Comparison of ENCODE assay signal across 10 cellular contexts in genomic region chrX:53087378-53087777, GRCh38. TPM values are rescaled to one million over a fixed set of nuclear protein-coding genes. Genes with fewer than 3 reads are reported as not detected.
A peak's percentile ranks its signal among the peaks of the same experiment; 100 is the strongest.
DNase-seq lines count a peak whose midpoint lies in the region; ATAC-seq and TF ChIP-seq lines count a peak whose summit lies in the region.
"Had no signal": no experiment of that assay in that cellular context is flagged by ENCODE, and none has a peak within 500 bp of the region (broad histone marks: within the 10 kb centered on the region; RNA-seq: fewer than 3 reads in every experiment).

No MANE protein-coding gene starts in this region.

- H3K27me3 Mint-ChIP-seq in T-helper 1 cell treated with Interleukin-12 subunit alpha and Interleukin-12 subunit beta and Interleukin-4 antibody, amounts not matched to agents 30 μg/mL and 1 μg/mL, for 36 hours (ENCODE audit: low read depth) = no peaks in the 10 kb centered on the region

- no peaks in the 10 kb centered on the region for H3K9me3 ChIP-seq in SK-N-MC (ENCODE audit: low read depth, low read length)
- no peaks in the 10 kb centered on the region for H3K9me3 ChIP-seq in esophagus muscularis mucosa
- H3K9me3 ChIP-seq in stomach smooth muscle (ENCODE audit: control insufficient read depth in 2 of 2, low read length in 2 of 2) = no peaks in the 10 kb centered on the region

- H3K4me3 ChIP-seq in SK-N-MC = no peak overlapping the region
- peak overlapping the region; percentile 24 to 84 (median 54) for H3K4me3 ChIP-seq in esophagus muscularis mucosa
- H3K4me3 ChIP-seq in stomach smooth muscle (ENCODE audit: low read length in 2 of 2) = peak overlapping the region in 1 of 2 donors; percentile 44

- H3K4me1 ChIP-seq in esophagus muscularis mucosa = peaks cover 7 to 62% (median 43%) of the 10 kb centered on the region in 4 donors
- H3K4me1 ChIP-seq in stomach smooth muscle (ENCODE audit: control insufficient read depth, insufficient read depth, low read length) = peaks cover 42% of the 10 kb centered on the region

- H3K27me3 ChIP-seq in esophagus muscularis mucosa = no peaks in the 10 kb centered on the region
- H3K27me3 ChIP-seq in stomach smooth muscle (ENCODE audit: control insufficient read depth in 1 of 2, insufficient read depth in 2 of 2, low read length in 2 of 2) = peaks cover 0 to 18% of the 10 kb centered on the region in 2 donors

- no peak overlapping the region for H3K4me3 Mint-ChIP-seq in T-helper 1 cell treated with Interleukin-12 subunit alpha and Interleukin-12 subunit beta and Interleukin-4 antibody, amounts not matched to agents 30 μg/mL and 1 μg/mL, for 36 hours

- TF ChIP-seq EP300 in esophagus muscularis mucosa (IDR thresholded peaks at IDR 0.05) = no peak

- no peaks in the 10 kb centered on the region for H3K9me3 Mint-ChIP-seq in T-helper 1 cell treated with Interleukin-12 subunit alpha and Interleukin-12 subunit beta and Interleukin-4 antibody, amounts not matched to agents 30 μg/mL and 1 μg/mL, for 36 hours

- H3K36me3 Mint-ChIP-seq in T-helper 1 cell treated with Interleukin-12 subunit alpha and Interleukin-12 subunit beta and Interleukin-4 antibody, amounts not matched to agents 30 μg/mL and 1 μg/mL, for 36 hours (ENCODE audit: low read depth) = peaks cover 19% of the 10 kb centered on the region

- H3K27ac Mint-ChIP-seq in T-helper 1 cell treated with Interleukin-12 subunit alpha and Interleukin-12 subunit beta and Interleukin-4 antibody, amounts not matched to agents 30 μg/mL and 1 μg/mL, for 36 hours = peak overlapping the region; percentile 49

- no peak for TF ChIP-seq POLR2A in esophagus muscularis mucosa (IDR thresholded peaks at IDR 0.05; ENCODE audit: low read depth)

- ATAC-seq in GM19328 (IDR thresholded peaks at IDR 0.05; ENCODE audit: unreplicated experiment) = no peak

- intact Hi-C loops in esophagus muscularis mucosa (cut with DNase I) = no loop called here

- DNase-seq in T-helper 1 cell (no peak), SK-N-MC (ENCODE audit: low read depth, low spot score) (no peak), esophagus muscularis mucosa (ENCODE audit: extremely low spot score) (no peak), NCI-H748 (lab: John Stamatoyannopoulos, UW; ENCODE audit: unreplicated experiment) (no peak), NCI-H2081 (lab: John Stamatoyannopoulos, UW) (no peak)
- DNase-seq: stimulated activated CD4-positive, alpha-beta T cell treated with anti-CD3 and anti-CD28 coated beads, Interleukin-4, amount 100 ng/mL, for 24 hours had no signal

- no peak overlapping the region for H3K9ac ChIP-seq in SK-N-MC (ENCODE audit: insufficient read length)
- H3K9ac ChIP-seq in stomach smooth muscle (ENCODE audit: low read length in 2 of 2) = peak overlapping the region; percentile 36 to 62

- WGBS in esophagus muscularis mucosa = 66% methylated on average over 3 of the region's 3 CpGs

- H3K27ac ChIP-seq in SK-N-MC (peak overlapping the region; percentile 84; the same call in 1 of the 2 replicates), esophagus muscularis mucosa (replicated peaks in 1 of 4) (peak overlapping the region; percentile 84 to 97 (median 94)), stomach smooth muscle (ENCODE audit: low read length) (peak overlapping the region; percentile 90)

- H3K36me3 ChIP-seq in SK-N-MC (ENCODE audit: insufficient read depth, low read length) (peaks cover 44% of the 10 kb centered on the region; the same call in 1 of the 2 replicates), esophagus muscularis mucosa (peaks cover 6 to 24% (median 22%) of the 10 kb centered on the region in 4 donors), stomach smooth muscle (ENCODE audit: control insufficient read depth in 2 of 2, insufficient read depth in 2 of 2, low read length in 2 of 2) (peaks cover 14 to 31% of the 10 kb centered on the region in 2 donors)

- TF ChIP-seq CTCF in esophagus muscularis mucosa (IDR thresholded peaks at IDR 0.05) = no peak

- peaks cover 35% of the 10 kb centered on the region for H3K4me1 Mint-ChIP-seq in T-helper 1 cell treated with Interleukin-12 subunit alpha and Interleukin-12 subunit beta and Interleukin-4 antibody, amounts not matched to agents 30 μg/mL and 1 μg/mL, for 36 hours (ENCODE audit: low read depth)

RNA-seq across cellular contexts. Expression of gene TSPYL2, which starts 5.2 kb away (rescaled TPM):
- 10 to 100 TPM; 65.9 to 98.8 (median 92.2) TPM for total RNA-seq in esophagus muscularis mucosa

RNA-seq across cellular contexts. Expression of gene KANTR, which starts 6.6 kb away (rescaled TPM):
- total RNA-seq in esophagus muscularis mucosa = 10 to 100 TPM in 3 of 4 donors, 1 to 10 TPM in 1; 8.3 to 17.4 (median 14.2) TPM

RNA-seq across cellular contexts. Expression of gene GPR173, which starts 38.8 kb away (rescaled TPM):
- total RNA-seq in esophagus muscularis mucosa = 1 to 10 TPM in 1 of 4 donors, under 1 TPM in 3; 0.83 to 2.8 (median 0.90) TPM
- total RNA-seq: HT-29 had no signal
